9 cellular contexts compared by ENCODE assay signal in genomic region chr6:69791065-69791471, GRCh38. TPM values are rescaled to one million over a fixed set of nuclear protein-coding genes. Genes with fewer than 3 reads are reported as not detected.
DNase-seq lines count a peak whose midpoint lies in the region; ATAC-seq, FAIRE-seq and TF ChIP-seq lines count a peak whose summit lies in the region.
"Had no signal": no experiment of that assay in that cellular context is flagged by ENCODE, and none has a peak within 500 bp of the region (broad histone marks: within the 10 kb centered on the region; RNA-seq: fewer than 3 reads in every experiment).

No MANE protein-coding gene starts in this region.

- H3K27ac ChIP-seq in body of pancreas (peak overlapping the region in 3 of 4 donors; percentile 47 to 69 (median 65)), pancreas (peak overlapping the region in 2 of 4 donors; percentile 10 to 38)
- H3K27ac ChIP-seq: colonic mucosa had no signal

- H3K36me3 ChIP-seq in body of pancreas (replicated peaks in 1 of 2; ENCODE audit: insufficient read depth in 1 of 2, low read depth in 2 of 2), result no peaks in the 10 kb centered on the region
- H3K36me3 ChIP-seq in pancreas, result no peaks in the 10 kb centered on the region
- H3K36me3 ChIP-seq: colonic mucosa had no signal

- peak; percentile 36 for ATAC-seq in GM19328 (IDR thresholded peaks at IDR 0.05; ENCODE audit: unreplicated experiment)
- ATAC-seq in HG03064 (IDR thresholded peaks at IDR 0.05; ENCODE audit: low read depth, unreplicated experiment), result peak; percentile 44
- ATAC-seq in body of pancreas, result peak; percentile 43
- peak; percentile 41 to 59 (median 52) for ATAC-seq in pancreas

- H3K4me1 ChIP-seq in body of pancreas (peaks cover 58% of the 10 kb centered on the region), pancreas (peaks cover 10 to 63% (median 46%) of the 10 kb centered on the region in 3 donors)
- H3K4me1 ChIP-seq: colonic mucosa had no signal

- H3K4me3 ChIP-seq in body of pancreas, result no peak overlapping the region
- no peak overlapping the region for H3K4me3 ChIP-seq in pancreas
- H3K4me3 ChIP-seq in lower leg skin (ENCODE audit: low read depth, poor library complexity, severe bottlenecking), result no peak overlapping the region
- H3K4me3 ChIP-seq: colonic mucosa had no signal

- peak in 2 of 4 donors; percentile 10 to 17 for DNase-seq in body of pancreas
- no peak for DNase-seq in pancreas
- DNase-seq in DMS53 (lab: John Stamatoyannopoulos, UW), result no peak
- no peak for DNase-seq in activated CD4-positive, alpha-beta T cell treated with anti-CD3 and anti-CD28 coated beads, Interleukin-2, amount 50 U/mL, for 4 hours
- no peak for DNase-seq in lower leg skin (ENCODE audit: low spot score in 2 of 2)
- DNase-seq in activated naive CD4-positive, alpha-beta T cell treated with Interleukin-2 at 50 U/mL for 16 hours, result no peak
- DNase-seq: colonic mucosa had no signal

- H3K27me3 ChIP-seq in body of pancreas (no peaks in the 10 kb centered on the region), pancreas (no peaks in the 10 kb centered on the region)
- H3K27me3 ChIP-seq: colonic mucosa had no signal

- TF ChIP-seq CTCF in body of pancreas (IDR thresholded peaks at IDR 0.05) (no peak), pancreas (IDR thresholded peaks at IDR 0.05) (no peak), lower leg skin (IDR thresholded peaks at IDR 0.05) (no peak)

- intact Hi-C loops in body of pancreas (cut with DNase I) (no loop called here), pancreas (cut with DNase I) (no loop called here), lower leg skin (cut with DNase I; ENCODE audit: low total_unique reads) (no loop called here)

- TF ChIP-seq POLR2A in body of pancreas (IDR thresholded peaks at IDR 0.05), result no peak
- no peak for TF ChIP-seq POLR2A in lower leg skin (IDR thresholded peaks at IDR 0.05)

- WGBS in body of pancreas, 2 donors, result 19 to 24% methylated on average over 2 of the region's 2 CpGs
- 11 to 17% methylated on average over 2 of the region's 2 CpGs for WGBS in pancreas, 2 donors
- 44 to 57% methylated on average over 2 of the region's 2 CpGs for WGBS in lower leg skin, 2 donors

- no peak for FAIRE-seq in pancreas (lab: Jason Lieb, UNC)

- H3K9me3 ChIP-seq in body of pancreas, result no peaks in the 10 kb centered on the region
- H3K9me3 ChIP-seq in pancreas, result no peaks in the 10 kb centered on the region
- H3K9me3 ChIP-seq: colonic mucosa had no signal

RNA-seq across cellular contexts. Expression of gene LMBRD1, which starts 5.7 kb away (rescaled TPM):
- total RNA-seq in body of pancreas (10 to 100 TPM; 33.9 to 55.3 TPM), pancreas (10 to 100 TPM; 32.4 to 42.9 (median 38.7) TPM), lower leg skin (10 to 100 TPM; 61.1 to 67.4 (median 65.0) TPM)
- polyA plus RNA-seq in pancreas, result 10 to 100 TPM; 16.5 to 50.5 TPM
